ENCODE assay signal across 16 cellular contexts in genomic region chr1:226133504-226134123, GRCh38. TPM values are rescaled to one million over a fixed set of nuclear protein-coding genes. Genes with fewer than 3 reads are reported as not detected.
A peak's percentile ranks its signal among the peaks of the same experiment; 100 is the strongest.
DNase-seq lines count a peak whose midpoint lies in the region; ATAC-seq, FAIRE-seq and TF ChIP-seq lines count a peak whose summit lies in the region.
"Had no signal": no experiment of that assay in that cellular context is flagged by ENCODE, and none has a peak within 500 bp of the region (broad histone marks: within the 10 kb centered on the region; RNA-seq: fewer than 3 reads in every experiment).

No MANE protein-coding gene starts in this region.

- no peak for TF ChIP-seq POLR2A in GM12878 (IDR thresholded peaks at IDR 0.05; ENCODE audit: low read depth, low read length)

- peak overlapping the region; percentile 61 for H3K4me3 Mint-ChIP-seq in memory B cell
- peak overlapping the region; percentile 45 for H3K4me3 Mint-ChIP-seq in stimulated activated memory B cell treated with anti-CD40 and anti-IgM and Interleukin-4, amounts not matched to agents 10 μg/mL and 1 μg/mL and 100 μg/mL, for 72 hours
- no peak overlapping the region for H3K4me3 Mint-ChIP-seq in activated naive CD4-positive, alpha-beta T cell treated with anti-CD3 and anti-CD28 coated beads for 36 hours
- H3K4me3 Mint-ChIP-seq in CD4-positive, alpha-beta memory T cell: no peak overlapping the region

- SMC1A ChIA-PET in GM12878 (lab: Charles Lee; ENCODE audit: uncharacterized antibody, unreplicated experiment): interaction anchor here (1.0 to 1.8 kb wide), 3 partner anchors 8 to 45 kb away, joined by 3 to 7 read pairs (median 4); no protein-coding TSS in a partner anchor

- no peak overlapping the region for H3K4me2 ChIP-seq in GM12878 (ENCODE audit: control insufficient read depth, insufficient read depth)

- H3K27me3 ChIP-seq in GM12878 (replicated peaks in 1 of 2; ENCODE audit: control insufficient read depth in 2 of 2, insufficient read depth in 2 of 2, low read length in 1 of 2) (no peaks in the 10 kb centered on the region), foreskin keratinocyte (no peaks in the 10 kb centered on the region)
- H3K27me3 ChIP-seq in CD4-positive, alpha-beta memory T cell (ENCODE audit: insufficient read depth, low read length): no peaks in the 10 kb centered on the region
- H3K27me3 ChIP-seq: adrenal gland, left lung had no signal

- TF ChIP-seq EP300 in GM12878 (IDR thresholded peaks at IDR 0.05; ENCODE audit: borderline replicate concordance in 1 of 2, control insufficient read depth in 1 of 2, low read depth in 2 of 2, low read length in 2 of 2): no peak

- H3K27ac ChIP-seq in GM12878 (ENCODE audit: control insufficient read depth, insufficient read depth) (no peak overlapping the region; the same call in 1 of the 2 replicates), foreskin keratinocyte (no peak overlapping the region)
- no peak overlapping the region for H3K27ac ChIP-seq in CD4-positive, alpha-beta memory T cell (ENCODE audit: low read depth, low read length)
- H3K27ac ChIP-seq: adrenal gland had no signal

- H2AFZ ChIP-seq in GM12878 (ENCODE audit: control insufficient read depth, low read depth, low read length): no peak overlapping the region

- TF ChIP-seq CTCF in GM12878 (IDR thresholded peaks at IDR 0.05 in 2 of 3, conservative IDR thresholded peaks at IDR 0.05 in 1 of 3; ENCODE audit: control insufficient read depth in 2 of 3, extremely low read depth in 1 of 3, insufficient read depth in 1 of 3, low read depth in 3 of 3, low read length in 3 of 3) (no peak), foreskin keratinocyte (conservative IDR thresholded peaks at IDR 0.05) (no peak)

- H4K20me1 ChIP-seq in GM12878 (ENCODE audit: control insufficient read depth, insufficient read depth): no peaks in the 10 kb centered on the region

- FAIRE-seq in GM12878 (lab: Jason Lieb, UNC): no peak

- in situ Hi-C loops in GM12878 (cut with MboI): no loop called here

- TF ChIP-seq RAD21 in GM12878 (IDR thresholded peaks at IDR 0.05; ENCODE audit: insufficient read depth, low read depth, low read length): no peak

- H3K9ac ChIP-seq in GM12878 (ENCODE audit: control insufficient read depth, insufficient read depth, low read length): no peak overlapping the region

- CTCF ChIA-PET in GM12878 (lab: Yijun Ruan, JAX): interaction anchor here (0.9 to 12.3 kb wide), 4 partner anchors 8 to 275 kb away, joined by 3 to 505 read pairs (median 6); partner anchors contain the start of gene PARP1
- CTCF ChIA-PET in activated naive CD4-positive, alpha-beta T cell treated with anti-CD3 and anti-CD28 coated beads for 36 hours (lab: Charles Lee): interaction anchor here (1.1 kb wide), 2 partner anchors 8 to 10 kb away, joined by 3 to 5 read pairs; no protein-coding TSS in a partner anchor
- CTCF ChIA-PET in CD4-positive, alpha-beta memory T cell (lab: Charles Lee; ENCODE audit: partially characterized antibody): interaction anchor here (0.9 to 1.0 kb wide), 2 partner anchors 8 to 69 kb away, joined by 4 to 6 read pairs; no protein-coding TSS in a partner anchor

- BruUV-seq in GM12878 (replicated peaks; lab: Mats Ljungman, UMichigan): no TSS peak

- POLR2A ChIA-PET in GM12878 (lab: Charles Lee): interaction anchor here (1.1 kb wide), 1 partner anchor 49 kb away, joined by 3 read pairs; no protein-coding TSS in a partner anchor
- POLR2A ChIA-PET in CD4-positive, alpha-beta memory T cell (lab: Charles Lee; ENCODE audit: partially characterized antibody): interaction anchor here (0.6 kb wide), 1 partner anchor 214 kb away, joined by 4 read pairs; no protein-coding TSS in a partner anchor

- H3K27ac Mint-ChIP-seq in memory B cell: peak overlapping the region; percentile 90
- H3K27ac Mint-ChIP-seq in stimulated activated memory B cell treated with anti-CD40 and anti-IgM and Interleukin-4, amounts not matched to agents 10 μg/mL and 1 μg/mL and 100 μg/mL, for 72 hours: peak overlapping the region; percentile 95
- H3K27ac Mint-ChIP-seq in activated naive CD4-positive, alpha-beta T cell treated with anti-CD3 and anti-CD28 coated beads for 36 hours: no peak overlapping the region
- peak overlapping the region in 3 of 7 donors; percentile 22 to 87 (median 55) for H3K27ac Mint-ChIP-seq in CD4-positive, alpha-beta memory T cell
- H3K27ac Mint-ChIP-seq: T-cell had no signal

- RAD21 ChIA-PET in GM12878 (lab: Charles Lee; ENCODE audit: unreplicated experiment): interaction anchor here (0.9 to 1.4 kb wide), 2 partner anchors 8 to 61 kb away, joined by 4 to 5 read pairs; no protein-coding TSS in a partner anchor

- DNase-seq in GM12878 (ENCODE audit: low read depth, low spot score) (no peak), memory B cell (ENCODE audit: low spot score in 2 of 2) (no peak), foreskin keratinocyte (no peak)
- DNase-seq in activated naive CD4-positive, alpha-beta T cell treated with anti-CD3 and anti-CD28 coated beads for 36 hours: no peak
- DNase-seq in stimulated activated CD4-positive, alpha-beta T cell treated with anti-CD3 and anti-CD28 coated beads, Interleukin-1b, Interleukin-23, amount 100 ng/mL, for 48 hours: no peak
- DNase-seq in CD4-positive, alpha-beta memory T cell: no peak
- DNase-seq: activated CD4-positive, alpha-beta T cell treated with anti-CD3 and anti-CD28 coated beads for 4 hours; activated T-cell treated with anti-CD3 and anti-CD28 coated beads, Interleukin-2, amount 50 U/mL, for 48 hours; adrenal gland; C1 segment of cervical spinal cord; left lung; NCI-H187; NCI-H524 treated with DMSO at 0.1 percent for 48 hours had no signal

- H3K79me2 ChIP-seq in GM12878 (ENCODE audit: control insufficient read depth, insufficient read depth, low read length): no peaks in the 10 kb centered on the region

- no peaks in the 10 kb centered on the region; the same call in 2 of the 3 replicates for H3K9me3 ChIP-seq in GM12878 (replicated peaks; ENCODE audit: control insufficient read depth, insufficient read depth, low read length)
- no peaks in the 10 kb centered on the region for H3K9me3 ChIP-seq in CD4-positive, alpha-beta memory T cell (ENCODE audit: control insufficient read depth in 1 of 2, low read length in 2 of 2)
- H3K9me3 ChIP-seq: adrenal gland, left lung had no signal

- no peaks in the 10 kb centered on the region for H3K36me3 ChIP-seq in GM12878 (ENCODE audit: control insufficient read depth in 2 of 2, insufficient read depth in 2 of 2, low read length in 1 of 2)
- H3K36me3 ChIP-seq in CD4-positive, alpha-beta memory T cell (ENCODE audit: insufficient read depth, low read length): no peaks in the 10 kb centered on the region
- H3K36me3 ChIP-seq: adrenal gland, left lung had no signal

- no peak overlapping the region for H3K4me3 ChIP-seq in GM12878
- no peak overlapping the region for H3K4me3 ChIP-seq in CD4-positive, alpha-beta memory T cell (ENCODE audit: low read length in 2 of 2)
- H3K4me3 ChIP-seq: adrenal gland, left lung had no signal

- WGBS in GM12878 (ENCODE audit: insufficient coverage, insufficient replicate concordance, low lambda C conversion rate, missing lambda C conversion rate): 88% methylated on average over 6 of the region's 6 CpGs

- no peaks in the 10 kb centered on the region for H3K9me3 Mint-ChIP-seq in memory B cell
- peaks cover 3% of the 10 kb centered on the region for H3K9me3 Mint-ChIP-seq in stimulated activated memory B cell treated with anti-CD40 and anti-IgM and Interleukin-4, amounts not matched to agents 10 μg/mL and 1 μg/mL and 100 μg/mL, for 72 hours
- no peaks in the 10 kb centered on the region for H3K9me3 Mint-ChIP-seq in activated naive CD4-positive, alpha-beta T cell treated with anti-CD3 and anti-CD28 coated beads for 36 hours
- peaks cover 0 to 3% (median 0%) of the 10 kb centered on the region in 8 donors for H3K9me3 Mint-ChIP-seq in CD4-positive, alpha-beta memory T cell
- H3K9me3 Mint-ChIP-seq: T-cell had no signal

- H3K4me1 Mint-ChIP-seq in memory B cell: peaks cover 45% of the 10 kb centered on the region
- peaks cover 35% of the 10 kb centered on the region for H3K4me1 Mint-ChIP-seq in stimulated activated memory B cell treated with anti-CD40 and anti-IgM and Interleukin-4, amounts not matched to agents 10 μg/mL and 1 μg/mL and 100 μg/mL, for 72 hours
- no peaks in the 10 kb centered on the region for H3K4me1 Mint-ChIP-seq in activated naive CD4-positive, alpha-beta T cell treated with anti-CD3 and anti-CD28 coated beads for 36 hours (ENCODE audit: low read depth)
- H3K4me1 Mint-ChIP-seq in CD4-positive, alpha-beta memory T cell: peaks cover 0 to 1% (median 0%) of the 10 kb centered on the region in 4 donors

- intact Hi-C loops in GM12878 (cut with micrococcal nuclease; ENCODE audit: unreplicated experiment): no loop called here
- intact Hi-C loops in activated naive CD4-positive, alpha-beta T cell treated with anti-CD3 and anti-CD28 coated beads for 36 hours (cut with micrococcal nuclease): no loop called here
- intact Hi-C loops in CD4-positive, alpha-beta memory T cell (cut with micrococcal nuclease): no loop called here

- ATAC-seq in HG02588 (IDR thresholded peaks at IDR 0.05; ENCODE audit: unreplicated experiment): peak; percentile 7
- peak; percentile 6; the same call in 1 of the 3 replicates for ATAC-seq in GM12878
- no peak for ATAC-seq in memory B cell (ENCODE audit: low read depth)
- ATAC-seq in stimulated activated memory B cell treated with anti-CD40 and anti-IgM and Interleukin-4, amounts not matched to agents 10 μg/mL and 1 μg/mL and 100 μg/mL, for 72 hours: no peak
- no peak for ATAC-seq in foreskin keratinocyte
- ATAC-seq: T-cell had no signal

- H3K36me3 Mint-ChIP-seq in memory B cell: peaks cover 2% of the 10 kb centered on the region
- H3K36me3 Mint-ChIP-seq in stimulated activated memory B cell treated with anti-CD40 and anti-IgM and Interleukin-4, amounts not matched to agents 10 μg/mL and 1 μg/mL and 100 μg/mL, for 72 hours: no peaks in the 10 kb centered on the region
- H3K36me3 Mint-ChIP-seq in activated naive CD4-positive, alpha-beta T cell treated with anti-CD3 and anti-CD28 coated beads for 36 hours (ENCODE audit: low read depth): no peaks in the 10 kb centered on the region
- no peaks in the 10 kb centered on the region for H3K36me3 Mint-ChIP-seq in CD4-positive, alpha-beta memory T cell
- H3K36me3 Mint-ChIP-seq: T-cell had no signal

- H3K4me1 ChIP-seq in GM12878 (ENCODE audit: control insufficient read depth, insufficient read depth, low read length): peaks cover 17% of the 10 kb centered on the region
- peaks cover under 1% of the 10 kb centered on the region for H3K4me1 ChIP-seq in foreskin keratinocyte
- H3K4me1 ChIP-seq in CD4-positive, alpha-beta memory T cell (ENCODE audit: insufficient read depth, low read length): no peaks in the 10 kb centered on the region
- H3K4me1 ChIP-seq: adrenal gland had no signal

- H3K27me3 Mint-ChIP-seq in memory B cell: no peaks in the 10 kb centered on the region
- H3K27me3 Mint-ChIP-seq in stimulated activated memory B cell treated with anti-CD40 and anti-IgM and Interleukin-4, amounts not matched to agents 10 μg/mL and 1 μg/mL and 100 μg/mL, for 72 hours: no peaks in the 10 kb centered on the region
- no peaks in the 10 kb centered on the region for H3K27me3 Mint-ChIP-seq in activated naive CD4-positive, alpha-beta T cell treated with anti-CD3 and anti-CD28 coated beads for 36 hours (ENCODE audit: low read depth)
- H3K27me3 Mint-ChIP-seq in CD4-positive, alpha-beta memory T cell: no peaks in the 10 kb centered on the region
- H3K27me3 Mint-ChIP-seq: T-cell had no signal

RNA-seq across cellular contexts. Expression of gene ACBD3, which starts 52.9 kb away (rescaled TPM):
- total RNA-seq in GM12878 (2013; cell fraction: nucleolus; rRNA removed): 19.9 and 29.2 TPM in 2 replicates
- total RNA-seq in GM12878 (2014; rRNA removed) (21.2 and 24.9 TPM in 2 replicates), GM12878 (2014; rRNA removed; fragmentation: Illumina TruSeq; extraction: Trizol) (25.4 and 25.9 TPM in 2 replicates), GM12878 (2021) (20.5 and 22.3 TPM in 2 replicates), foreskin keratinocyte (39.7 and 41.5 TPM in 2 replicates)
- polyA plus RNA-seq in GM12878 (2011; ENCODE audit: low read depth): 44.0 TPM
- polyA plus RNA-seq in GM12878 (2011; rRNA removed) (25.6 and 35.8 TPM in 2 replicates), GM12878 (2014; fragmentation: Illumina TruSeq; extraction: Trizol) (27.9 and 29.9 TPM in 2 replicates), GM12878 (2014; fragmentation: Nextera tagmentation; extraction: Ambion mirVana) (1 to 10 TPM; 7.5 to 8.9 TPM), GM12878 (2014; rRNA removed) (16.3 and 17.0 TPM in 2 replicates), GM12878 (2016; fragmentation: Nextera tagmentation; extraction: Ambion mirVana) (10 to 100 TPM; 17.4 to 19.5 TPM), foreskin keratinocyte (12.3 and 13.2 TPM in 2 replicates)
- polyA plus RNA-seq in GM12878 (2011; cell fraction: cytosol; rRNA removed): 9.8 and 11.1 TPM in 2 replicates
- 9.4 and 12.7 TPM in 2 replicates for polyA plus RNA-seq in GM12878 (2011; cell fraction: nucleus; rRNA removed)
- 19.6 and 22.5 TPM in 2 replicates for polyA plus RNA-seq in GM12878 (2012)
- 13.6 and 20.0 TPM in 2 replicates for polyA minus RNA-seq in GM12878 (2011; rRNA and poly(A)+ RNA removed)
- polyA minus RNA-seq in GM12878 (2011; cell fraction: cytosol; rRNA and poly(A)+ RNA removed): 9.8 and 17.7 TPM in 2 replicates
- polyA minus RNA-seq in GM12878 (2011; cell fraction: nucleus; rRNA and poly(A)+ RNA removed): 5.7 and 8.9 TPM in 2 replicates
- total RNA-seq in activated naive CD4-positive, alpha-beta T cell treated with anti-CD3 and anti-CD28 coated beads for 36 hours: 10 to 100 TPM; 15.0 to 15.7 TPM
- 10 to 100 TPM; 28.7 to 29.7 TPM for total RNA-seq in CD4-positive, alpha-beta memory T cell
- polyA plus RNA-seq in CD4-positive, alpha-beta memory T cell: 10 to 100 TPM; 10.1 to 22.8 TPM

Comparison
In these comparisons a context has a peak if more than half of its experiments do, and no peak if none do; other contexts are left out.
1. ATAC-seq: peak in HG02588 (single experiment) and GM12878 (single experiment); none in memory B cell (single experiment), stimulated activated memory B cell treated with anti-CD40 and anti-IgM and Interleukin-4, amounts not matched to agents 10 μg/mL and 1 μg/mL and 100 μg/mL, for 72 hours (single experiment) and foreskin keratinocyte (single experiment).
2. H3K4me3 Mint-ChIP-seq: peak in memory B cell (single experiment) and stimulated activated memory B cell treated with anti-CD40 and anti-IgM and Interleukin-4, amounts not matched to agents 10 μg/mL and 1 μg/mL and 100 μg/mL, for 72 hours (single experiment); none in activated naive CD4-positive, alpha-beta T cell treated with anti-CD3 and anti-CD28 coated beads for 36 hours (single experiment) and CD4-positive, alpha-beta memory T cell (0 of 8).